8 cellular contexts compared by ENCODE assay signal in genomic region chr17:489758-490329, GRCh38. TPM values are rescaled to one million over a fixed set of nuclear protein-coding genes. Genes with fewer than 3 reads are reported as not detected.
DNase-seq lines count a peak whose midpoint lies in the region; ATAC-seq, FAIRE-seq and TF ChIP-seq lines count a peak whose summit lies in the region.

No MANE protein-coding gene starts in this region.

- CTCF ChIA-PET in CD4-positive, alpha-beta T cell (lab: Charles Lee), result interaction anchor here (1.4 kb wide), 1 partner anchor 78 kb away, joined by 3 read pairs; no protein-coding TSS in a partner anchor

- POLR2A ChIA-PET in CD4-positive, alpha-beta T cell (lab: Charles Lee), result interaction anchor here (0.6 to 4.6 kb wide), 5 partner anchors 10 to 78 kb away, joined by 3 to 37 read pairs (median 5); a partner anchor contains a TSS

- H3K4me3 ChIP-seq in fibroblast of pulmonary artery (replicated peaks; ENCODE audit: low read depth, low read length), result peak overlapping the region; percentile 57
- peak overlapping the region in 3 of 4 donors; percentile 21 to 49 (median 41) for H3K4me3 ChIP-seq in pancreas

- peaks cover 4% of the 10 kb centered on the region for H3K27me3 Mint-ChIP-seq in CD4-positive, alpha-beta T cell

- peak; percentile 83 for ATAC-seq in CD4-positive, alpha-beta T cell (ENCODE audit: poor library complexity)
- ATAC-seq in HG03139 (IDR thresholded peaks at IDR 0.05; ENCODE audit: unreplicated experiment) (peak; percentile 53), pancreas (peak in 3 of 4 donors; percentile 31 to 48 (median 46)), GM18868 (IDR thresholded peaks at IDR 0.05; ENCODE audit: unreplicated experiment) (no peak)

- H3K4me1 ChIP-seq in pancreas, result peaks cover 0 to 6% (median 0%) of the 10 kb centered on the region in 3 donors

- peak overlapping the region; percentile 74 for H3K27ac ChIP-seq in CD4-positive, alpha-beta T cell (ENCODE audit: low read depth, low read length)
- H3K27ac ChIP-seq in pancreas, result no peak overlapping the region

- DNase-seq in CD4-positive, alpha-beta T cell, result peak; percentile 35 to 71 (median 58)
- peak; percentile 86 for DNase-seq in activated CD8-positive, alpha-beta memory T cell treated with anti-CD3 and anti-CD28 coated beads, Interleukin-2, amount 50 U/mL, for 48 hours
- DNase-seq in fibroblast of pulmonary artery (ENCODE audit: low read depth) (peak; percentile 33), pancreas (peak in 2 of 6 donors; percentile 46 to 63), DMS153 (lab: John Stamatoyannopoulos, UW) (no peak), NCI-H187 (lab: John Stamatoyannopoulos, UW) (no peak)

- no peak for TF ChIP-seq CTCF in CD4-positive, alpha-beta T cell (IDR thresholded peaks at IDR 0.05)
- TF ChIP-seq CTCF in fibroblast of pulmonary artery (IDR thresholded peaks at IDR 0.05; ENCODE audit: low read length, missing control alignments), result no peak
- no peak for TF ChIP-seq CTCF in pancreas (IDR thresholded peaks at IDR 0.05)

- H3K4me1 Mint-ChIP-seq in CD4-positive, alpha-beta T cell (ENCODE audit: low read depth), result peaks cover 15% of the 10 kb centered on the region

- no peaks in the 10 kb centered on the region for H3K36me3 ChIP-seq in pancreas

- peak overlapping the region; percentile 94 for H3K27ac Mint-ChIP-seq in CD4-positive, alpha-beta T cell

- 1 to 4% methylated on average over 28 to 38 of the region's 38 CpGs for WGBS in pancreas, 2 donors

- H3K4me3 Mint-ChIP-seq in CD4-positive, alpha-beta T cell, result peak overlapping the region; percentile 98

- H3K27me3 ChIP-seq in CD4-positive, alpha-beta T cell (ENCODE audit: control insufficient read depth, insufficient read depth, low read length), result no peaks in the 10 kb centered on the region
- H3K27me3 ChIP-seq in pancreas, result no peaks in the 10 kb centered on the region

- no peaks in the 10 kb centered on the region for H3K9me3 ChIP-seq in CD4-positive, alpha-beta T cell (ENCODE audit: control insufficient read depth, low read length)
- no peaks in the 10 kb centered on the region for H3K9me3 ChIP-seq in pancreas

- H3K36me3 Mint-ChIP-seq in CD4-positive, alpha-beta T cell (ENCODE audit: low read depth), result peaks cover 25% of the 10 kb centered on the region

- no peaks in the 10 kb centered on the region for H3K9me3 Mint-ChIP-seq in CD4-positive, alpha-beta T cell

- intact Hi-C loops in CD4-positive, alpha-beta T cell (cut with DNase I, micrococcal nuclease), result no loop called here
- intact Hi-C loops in pancreas (cut with DNase I), result no loop called here

- no peak for FAIRE-seq in pancreas (lab: Jason Lieb, UNC)

RNA-seq across cellular contexts. Expression of gene RFLNB, which starts 44.1 kb away (rescaled TPM):
- 10 to 100 TPM; 28.5 to 28.7 TPM for total RNA-seq in CD4-positive, alpha-beta T cell
- 1 to 10 TPM; 2.4 to 4.1 (median 2.7) TPM for total RNA-seq in pancreas
- polyA plus RNA-seq in pancreas, result 1 to 10 TPM; 2.9 to 3.0 TPM

Comparison
In these comparisons a context has a peak if more than half of its experiments do, and no peak if none do; other contexts are left out.
1. DNase-seq: peak in CD4-positive, alpha-beta T cell (10 of 10), activated CD8-positive, alpha-beta memory T cell treated with anti-CD3 and anti-CD28 coated beads, Interleukin-2, amount 50 U/mL, for 48 hours (single experiment) and fibroblast of pulmonary artery (single experiment); none in DMS153 (single experiment) and NCI-H187 (0 of 2).
2. RNA of gene RFLNB, which starts 44.1 kb away (total RNA-seq): 28.5 to 28.7 TPM in CD4-positive, alpha-beta T cell; 2.4 to 4.1 TPM in pancreas; every median in the first group is over 4 times any median in the second.